In the genomic region with DNA sequence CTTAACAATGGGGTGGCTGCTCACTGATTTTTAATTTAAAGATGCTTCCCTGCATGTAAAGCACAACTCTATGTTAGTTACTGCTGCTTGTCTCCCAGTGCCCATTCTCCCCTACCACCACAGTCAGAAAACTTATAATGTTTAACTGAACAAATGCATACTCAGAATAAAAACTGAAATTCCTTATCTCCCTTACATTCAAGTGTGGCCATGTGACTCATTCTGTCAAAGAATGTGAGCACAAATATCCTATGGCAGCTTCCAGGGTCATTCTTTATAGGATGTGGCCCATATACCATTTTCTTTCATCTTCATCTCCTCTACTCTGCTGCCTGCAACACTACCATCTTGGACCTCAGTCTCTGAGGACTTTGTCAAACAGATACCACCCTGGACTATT, we compare ENCODE assay signal across 21 cellular contexts.
"Had no signal": no experiment of that assay in that cellular context is flagged by ENCODE, and none has a peak within 500 bp of the region (broad histone marks: within the 10 kb centered on the region; RNA-seq: fewer than 3 reads in every experiment).

No MANE protein-coding gene starts in this region.

- H3K4me3 ChIP-seq: SJCRH30 had no signal

- H3K27me3 ChIP-seq: SJCRH30 had no signal

- ATAC-seq: Panc1, Right ventricle myocardium inferior had no signal

- H3K27ac ChIP-seq: HL-60, SJCRH30 had no signal

- DNase-seq: KBM-7, MV-4-11, NCI-H1048, NCI-H1105, NCI-H1417, NCI-H1436 treated with DMSO at 0.1 percent for 48 hours, NCI-H1694, NCI-H187 treated with DMSO at 0.1 percent for 48 hours, NCI-H2029 treated with DMSO at 0.1 percent for 48 hours, NCI-H2171 treated with DMSO at 0.1 percent for 48 hours, NCI-H345, NCI-H446 treated with DMSO at 0.1 percent for 48 hours, NCI-H510A treated with DMSO at 0.1 percent for 48 hours, NCI-H526 treated with DMSO at 0.1 percent for 48 hours, NCI-H748 treated with DMSO at 0.1 percent for 48 hours, SHP77 treated with DMSO at 0.1 percent for 48 hours, SJCRH30, T-helper 1 cell had no signal

- H3K9me3 ChIP-seq: SJCRH30 had no signal

- H3K36me3 ChIP-seq: SJCRH30 had no signal
